ENCODE assay signal across 2 cellular contexts in genomic region chr1:248850124-248850523, GRCh38.
TF ChIP-seq lines count a peak whose summit lies in the region.

No MANE protein-coding gene starts in this region.

TF ChIP-seq in WTC11, 78 proteins besides CTCF, POLR2A, EP300 and RAD21:
- TF ChIP-seq, protein P1, sequence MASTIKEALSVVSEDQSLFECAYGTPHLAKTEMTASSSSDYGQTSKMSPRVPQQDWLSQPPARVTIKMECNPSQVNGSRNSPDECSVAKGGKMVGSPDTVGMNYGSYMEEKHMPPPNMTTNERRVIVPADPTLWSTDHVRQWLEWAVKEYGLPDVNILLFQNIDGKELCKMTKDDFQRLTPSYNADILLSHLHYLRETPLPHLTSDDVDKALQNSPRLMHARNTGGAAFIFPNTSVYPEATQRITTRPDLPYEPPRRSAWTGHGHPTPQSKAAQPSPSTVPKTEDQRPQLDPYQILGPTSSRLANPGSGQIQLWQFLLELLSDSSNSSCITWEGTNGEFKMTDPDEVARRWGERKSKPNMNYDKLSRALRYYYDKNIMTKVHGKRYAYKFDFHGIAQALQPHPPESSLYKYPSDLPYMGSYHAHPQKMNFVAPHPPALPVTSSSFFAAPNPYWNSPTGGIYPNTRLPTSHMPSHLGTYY (CRISPR knock-in tag; IDR thresholded peaks at IDR 0.05): no peak
- no peak for TF ChIP-seq JAZF1 (CRISPR knock-in tag; IDR thresholded peaks at IDR 0.05)
- TF ChIP-seq, protein P2, sequence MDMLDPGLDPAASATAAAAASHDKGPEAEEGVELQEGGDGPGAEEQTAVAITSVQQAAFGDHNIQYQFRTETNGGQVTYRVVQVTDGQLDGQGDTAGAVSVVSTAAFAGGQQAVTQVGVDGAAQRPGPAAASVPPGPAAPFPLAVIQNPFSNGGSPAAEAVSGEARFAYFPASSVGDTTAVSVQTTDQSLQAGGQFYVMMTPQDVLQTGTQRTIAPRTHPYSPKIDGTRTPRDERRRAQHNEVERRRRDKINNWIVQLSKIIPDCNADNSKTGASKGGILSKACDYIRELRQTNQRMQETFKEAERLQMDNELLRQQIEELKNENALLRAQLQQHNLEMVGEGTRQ (CRISPR knock-in tag; IDR thresholded peaks at IDR 0.05): no peak

TF ChIP-seq in endothelial cell of umbilical vein, 7 proteins besides CTCF, POLR2A, EP300 and RAD21:
- TF ChIP-seq FOS (IDR thresholded peaks at IDR 0.05; ENCODE audit: borderline replicate concordance, insufficient read depth, low read length) (no peak), MAX (IDR thresholded peaks at IDR 0.05; ENCODE audit: insufficient read depth, insufficient read length) (no peak), GATA2 (IDR thresholded peaks at IDR 0.05; ENCODE audit: insufficient read depth, insufficient read length, low read depth, low read length) (no peak), JUN (IDR thresholded peaks at IDR 0.05; ENCODE audit: borderline replicate concordance, insufficient read depth, insufficient read length, low read depth) (no peak), MYC (IDR thresholded peaks at IDR 0.05; ENCODE audit: low read depth, low read length) (no peak)
